ENCODE assay signal across 2 cellular contexts in the genomic region with DNA sequence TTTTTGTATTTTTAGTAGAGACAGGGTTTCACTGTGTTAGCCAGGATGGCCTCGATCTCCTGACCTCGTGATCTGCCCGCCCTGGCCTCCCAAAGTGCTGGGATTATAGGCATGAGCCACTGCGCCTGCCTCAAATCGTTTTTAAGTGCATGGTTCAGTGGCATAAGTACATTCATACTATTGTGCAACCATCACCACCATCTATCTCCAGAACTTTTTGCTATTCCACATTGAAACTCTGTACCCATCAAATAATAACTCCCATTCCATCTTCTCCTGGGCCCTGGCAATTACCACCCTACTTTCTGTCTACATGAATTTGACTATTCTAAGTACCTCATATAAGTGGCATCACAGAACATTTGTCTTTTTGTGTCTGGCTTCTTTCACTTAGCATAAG. TPM values are rescaled to one million over a fixed set of nuclear protein-coding genes. Genes with fewer than 3 reads are reported as not detected.
"Had no signal": no experiment of that assay in that cellular context is flagged by ENCODE, and none has a peak within 500 bp of the region (broad histone marks: within the 10 kb centered on the region; RNA-seq: fewer than 3 reads in every experiment).

No MANE protein-coding gene starts in this region.

RNA-seq across cellular contexts. Expression of gene PAMR1, which starts 3.3 kb away (rescaled TPM):
- total RNA-seq: M059J, NCI-H460 had no signal
